ENCODE assay signal across 1 cellular context in the genomic region with DNA sequence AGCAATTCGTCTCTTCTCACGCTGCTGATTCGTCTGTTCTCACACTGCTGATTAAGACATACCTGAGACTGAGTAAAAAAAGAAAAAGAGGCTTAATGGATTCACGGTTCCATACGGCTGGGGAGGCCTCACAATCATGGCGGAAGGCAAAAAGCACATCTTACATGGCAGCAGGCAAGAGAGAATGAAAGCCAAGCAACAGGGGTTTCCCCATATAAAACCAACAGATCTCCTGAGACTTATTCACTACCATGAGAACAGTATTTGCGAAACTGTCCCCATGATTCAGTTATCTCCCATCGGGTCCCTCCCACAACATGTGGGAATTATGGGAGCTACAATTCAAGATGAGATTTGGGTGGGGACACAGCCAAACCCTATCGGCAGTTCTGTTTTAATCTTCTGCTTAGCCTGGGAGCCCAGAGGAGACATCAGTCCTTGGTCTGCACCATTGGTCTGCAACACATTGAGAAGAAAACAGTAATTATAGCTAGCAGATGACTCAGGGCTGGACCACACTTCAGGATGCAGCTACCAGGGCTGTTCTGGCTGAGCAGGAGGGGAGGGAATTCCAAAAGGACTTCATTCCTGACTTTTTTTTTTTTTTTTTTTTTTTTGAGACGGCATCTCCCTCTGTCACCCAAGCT.
TF ChIP-seq lines count a peak whose summit lies in the region.

No MANE protein-coding gene starts in this region.

TF ChIP-seq in GM23338, 12 proteins besides CTCF, POLR2A, EP300 and RAD21 (continued from another document):
- TF ChIP-seq ZNF462 (CRISPR knock-in tag; IDR thresholded peaks at IDR 0.05) (no peak), STAT1 (IDR thresholded peaks at IDR 0.05; ENCODE audit: unreplicated experiment) (no peak), ZNF114 (CRISPR knock-in tag; IDR thresholded peaks at IDR 0.05) (no peak), POLR2AphosphoS5 (IDR thresholded peaks at IDR 0.05; ENCODE audit: low read depth) (no peak), EZH2phosphoT487 (IDR thresholded peaks at IDR 0.05; ENCODE audit: unreplicated experiment) (no peak), CREB1 (CRISPR knock-in tag; IDR thresholded peaks at IDR 0.05; ENCODE audit: low read depth) (no peak), EZH2 (IDR thresholded peaks at IDR 0.05; ENCODE audit: low read depth, unreplicated experiment) (no peak)
- TF ChIP-seq, protein P1, sequence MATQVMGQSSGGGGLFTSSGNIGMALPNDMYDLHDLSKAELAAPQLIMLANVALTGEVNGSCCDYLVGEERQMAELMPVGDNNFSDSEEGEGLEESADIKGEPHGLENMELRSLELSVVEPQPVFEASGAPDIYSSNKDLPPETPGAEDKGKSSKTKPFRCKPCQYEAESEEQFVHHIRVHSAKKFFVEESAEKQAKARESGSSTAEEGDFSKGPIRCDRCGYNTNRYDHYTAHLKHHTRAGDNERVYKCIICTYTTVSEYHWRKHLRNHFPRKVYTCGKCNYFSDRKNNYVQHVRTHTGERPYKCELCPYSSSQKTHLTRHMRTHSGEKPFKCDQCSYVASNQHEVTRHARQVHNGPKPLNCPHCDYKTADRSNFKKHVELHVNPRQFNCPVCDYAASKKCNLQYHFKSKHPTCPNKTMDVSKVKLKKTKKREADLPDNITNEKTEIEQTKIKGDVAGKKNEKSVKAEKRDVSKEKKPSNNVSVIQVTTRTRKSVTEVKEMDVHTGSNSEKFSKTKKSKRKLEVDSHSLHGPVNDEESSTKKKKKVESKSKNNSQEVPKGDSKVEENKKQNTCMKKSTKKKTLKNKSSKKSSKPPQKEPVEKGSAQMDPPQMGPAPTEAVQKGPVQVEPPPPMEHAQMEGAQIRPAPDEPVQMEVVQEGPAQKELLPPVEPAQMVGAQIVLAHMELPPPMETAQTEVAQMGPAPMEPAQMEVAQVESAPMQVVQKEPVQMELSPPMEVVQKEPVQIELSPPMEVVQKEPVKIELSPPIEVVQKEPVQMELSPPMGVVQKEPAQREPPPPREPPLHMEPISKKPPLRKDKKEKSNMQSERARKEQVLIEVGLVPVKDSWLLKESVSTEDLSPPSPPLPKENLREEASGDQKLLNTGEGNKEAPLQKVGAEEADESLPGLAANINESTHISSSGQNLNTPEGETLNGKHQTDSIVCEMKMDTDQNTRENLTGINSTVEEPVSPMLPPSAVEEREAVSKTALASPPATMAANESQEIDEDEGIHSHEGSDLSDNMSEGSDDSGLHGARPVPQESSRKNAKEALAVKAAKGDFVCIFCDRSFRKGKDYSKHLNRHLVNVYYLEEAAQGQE (IDR thresholded peaks at IDR 0.05; ENCODE audit: unreplicated experiment), result no peak
